In the genomic region with DNA sequence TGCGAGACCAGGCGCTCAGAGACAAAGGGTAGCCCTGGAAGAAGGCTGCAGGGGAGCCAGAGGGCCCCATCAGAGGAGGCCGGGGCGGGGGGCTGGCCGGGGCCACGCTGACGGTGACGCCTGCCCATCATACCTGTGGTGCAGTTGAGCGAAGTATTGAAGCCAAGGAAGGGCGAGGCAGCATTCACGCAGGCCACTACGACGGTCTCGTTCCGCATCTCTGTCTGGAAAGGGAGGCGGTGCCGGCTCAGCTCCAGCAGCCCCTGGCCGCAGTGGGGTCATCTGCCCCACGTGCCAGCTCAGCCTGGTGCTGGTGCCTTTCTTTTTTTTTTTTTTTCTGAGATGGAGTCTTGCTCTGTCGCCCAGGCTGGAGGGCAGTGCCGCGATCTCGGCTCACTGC, we compare ENCODE assay signal across 7 cellular contexts.
"Had no signal": no experiment of that assay in that cellular context is flagged by ENCODE, and none has a peak within 500 bp of the region (broad histone marks: within the 10 kb centered on the region; RNA-seq: fewer than 3 reads in every experiment).

No MANE protein-coding gene starts in this region.

- H3K4me3 ChIP-seq: GM23248, HAP-1 had no signal

- H3K27ac Mint-ChIP-seq: IgD-negative memory B cell had no signal

- H3K27me3 Mint-ChIP-seq: IgD-negative memory B cell had no signal

- H3K9me3 Mint-ChIP-seq: IgD-negative memory B cell had no signal

- H3K27ac ChIP-seq: GM23248 had no signal

- H3K4me1 ChIP-seq: HAP-1 had no signal

- DNase-seq: GM23248, GOT3, H7, KBM-7 had no signal

- H3K9me3 ChIP-seq: HAP-1 had no signal

- ATAC-seq: HCT116 had no signal

- H3K9ac ChIP-seq: GM23248 had no signal

- H3K4me3 Mint-ChIP-seq: IgD-negative memory B cell had no signal

- H2AFZ ChIP-seq: GM23248 had no signal
